Comparison of ENCODE assay signal across 8 cellular contexts in genomic region chr1:157363660-157364140, GRCh38.
DNase-seq lines count a peak whose midpoint lies in the region; ATAC-seq and TF ChIP-seq lines count a peak whose summit lies in the region.

No MANE protein-coding gene starts in this region.

- no peak for TF ChIP-seq POLR2A in esophagus squamous epithelium (IDR thresholded peaks at IDR 0.05)

- peak; percentile 75 for ATAC-seq in HG03196 (IDR thresholded peaks at IDR 0.05; ENCODE audit: unreplicated experiment)

- H3K27me3 Mint-ChIP-seq in CD4-positive, alpha-beta memory T cell, result peaks cover 4 to 11% of the 10 kb centered on the region in 2 donors

- in situ Hi-C loops in GM13977 (cut with MboI; ENCODE audit: low pct_unique_long_range_greater_than_20kb, low sequenced_read_pairs, unreplicated experiment), result loop anchor here (25.0 kb wide), 1 partner anchor 176 kb away; no protein-coding TSS in a partner anchor

- no peaks in the 10 kb centered on the region for H3K36me3 Mint-ChIP-seq in CD4-positive, alpha-beta memory T cell

- POLR2A ChIA-PET in CD4-positive, alpha-beta memory T cell (lab: Charles Lee; ENCODE audit: partially characterized antibody), result no interaction called here

- H3K4me1 Mint-ChIP-seq in CD4-positive, alpha-beta memory T cell, result no peaks in the 10 kb centered on the region

- H3K27ac Mint-ChIP-seq in CD4-positive, alpha-beta memory T cell, result no peak overlapping the region

- CTCF ChIA-PET in CD4-positive, alpha-beta memory T cell (lab: Charles Lee; ENCODE audit: partially characterized antibody), result no interaction called here

- no peak overlapping the region for H3K4me3 Mint-ChIP-seq in CD4-positive, alpha-beta memory T cell

- 77 to 94% methylated on average over 4 to 6 of the region's 7 CpGs for WGBS in esophagus squamous epithelium, 2 donors

- H3K27me3 ChIP-seq in esophagus squamous epithelium, result no peaks in the 10 kb centered on the region
- no peaks in the 10 kb centered on the region for H3K27me3 ChIP-seq in CD4-positive, alpha-beta memory T cell (ENCODE audit: insufficient read depth, low read length)

- TF ChIP-seq CTCF in GM13977 (IDR thresholded peaks at IDR 0.05; ENCODE audit: extremely low read depth, insufficient read depth, missing control alignments) (peak; percentile 73), esophagus squamous epithelium (IDR thresholded peaks at IDR 0.05) (peak in 5 of 6 experiments; percentile 19 to 46 (median 24))

- no peaks in the 10 kb centered on the region for H3K9me3 Mint-ChIP-seq in CD4-positive, alpha-beta memory T cell

- intact Hi-C loops in esophagus squamous epithelium (cut with DNase I), result no loop called here
- intact Hi-C loops in CD4-positive, alpha-beta memory T cell (cut with micrococcal nuclease), result no loop called here

- H3K27ac ChIP-seq in esophagus squamous epithelium, result no peak overlapping the region
- no peak overlapping the region for H3K27ac ChIP-seq in CD4-positive, alpha-beta memory T cell (ENCODE audit: low read depth, low read length)

- H3K4me1 ChIP-seq in esophagus squamous epithelium, result no peaks in the 10 kb centered on the region
- H3K4me1 ChIP-seq in CD4-positive, alpha-beta memory T cell (ENCODE audit: insufficient read depth, low read length), result no peaks in the 10 kb centered on the region

- H3K36me3 ChIP-seq in esophagus squamous epithelium, result no peaks in the 10 kb centered on the region
- no peaks in the 10 kb centered on the region for H3K36me3 ChIP-seq in CD4-positive, alpha-beta memory T cell (ENCODE audit: insufficient read depth, low read length)

- H3K9me3 ChIP-seq in esophagus squamous epithelium, result no peaks in the 10 kb centered on the region
- H3K9me3 ChIP-seq in CD4-positive, alpha-beta memory T cell (ENCODE audit: control insufficient read depth in 1 of 2, low read length in 2 of 2), result no peaks in the 10 kb centered on the region

- DNase-seq in AML-193 (lab: John Stamatoyannopoulos, UW) (peak; percentile 41 to 45), GM13977 (ENCODE audit: low spot score) (peak; percentile 48), RKO (ENCODE audit: low spot score) (peak; percentile 51), esophagus squamous epithelium (lab: John Stamatoyannopoulos, UW) (no peak), renal cortical epithelial cell (ENCODE audit: low read depth) (peak; percentile 47)
- DNase-seq in stimulated activated CD8-positive, alpha-beta memory T cell treated with anti-CD3 and anti-CD28 coated beads, Interleukin-4, amount 100 ng/mL, for 48 hours, result no peak
- no peak for DNase-seq in CD4-positive, alpha-beta memory T cell

- no peak overlapping the region for H3K4me3 ChIP-seq in esophagus squamous epithelium
- no peak overlapping the region for H3K4me3 ChIP-seq in CD4-positive, alpha-beta memory T cell (ENCODE audit: low read length in 2 of 2)

Comparison
In these comparisons a context has a peak if more than half of its experiments do, and no peak if none do; other contexts are left out.
1. DNase-seq: peak in AML-193 (2 of 2), GM13977 (single experiment), RKO (single experiment) and renal cortical epithelial cell (single experiment); none in esophagus squamous epithelium (single experiment), stimulated activated CD8-positive, alpha-beta memory T cell treated with anti-CD3 and anti-CD28 coated beads, Interleukin-4, amount 100 ng/mL, for 48 hours (single experiment) and CD4-positive, alpha-beta memory T cell (0 of 5).